In genomic region chr11:6812391-6813005, GRCh38 we compare ENCODE assay signal across 8 cellular contexts. TPM values are rescaled to one million over a fixed set of nuclear protein-coding genes. Genes with fewer than 3 reads are reported as not detected.
DNase-seq lines count a peak whose midpoint lies in the region; ATAC-seq, FAIRE-seq and TF ChIP-seq lines count a peak whose summit lies in the region.

No MANE protein-coding gene starts in this region.

- DNase-seq in AG09319 (ENCODE audit: extremely low read depth, low read depth): no peak
- peak; percentile 24 for DNase-seq in GM12892 (ENCODE audit: insufficient read length)
- DNase-seq in NCI-H2029 (lab: John Stamatoyannopoulos, UW): peak; percentile 4
- DNase-seq in esophagus muscularis mucosa (ENCODE audit: extremely low spot score): no peak

- peaks cover 0 to 26% (median 0%) of the 10 kb centered on the region in 4 donors for H3K27me3 ChIP-seq in esophagus muscularis mucosa
- H3K27me3 ChIP-seq in neutrophil: no peaks in the 10 kb centered on the region

- ATAC-seq in HG02884 (IDR thresholded peaks at IDR 0.05; ENCODE audit: unreplicated experiment) (peak; percentile 87), HG02840 (IDR thresholded peaks at IDR 0.05; ENCODE audit: low FRiP score, unreplicated experiment) (no peak)

- intact Hi-C loops in esophagus muscularis mucosa (cut with DNase I): no loop called here

- H3K9me3 ChIP-seq in esophagus muscularis mucosa (no peaks in the 10 kb centered on the region), neutrophil (no peaks in the 10 kb centered on the region)

- TF ChIP-seq CTCF in AG09319 (IDR thresholded peaks at IDR 0.05; ENCODE audit: low read depth, low read length): peak; percentile 94
- peak; percentile 85 for TF ChIP-seq CTCF in WI38 (IDR thresholded peaks at IDR 0.05; ENCODE audit: low read depth, low read length)
- peak; percentile 65 to 90 (median 74) for TF ChIP-seq CTCF in esophagus muscularis mucosa (IDR thresholded peaks at IDR 0.05)
- peak; percentile 79 for TF ChIP-seq CTCF in neutrophil (IDR thresholded peaks at IDR 0.05)

- peak; percentile 99 for FAIRE-seq in GM12892 (lab: Jason Lieb, UNC)

- no peaks in the 10 kb centered on the region for H3K4me1 ChIP-seq in esophagus muscularis mucosa
- no peaks in the 10 kb centered on the region for H3K4me1 ChIP-seq in neutrophil (ENCODE audit: control insufficient read depth in 1 of 2, insufficient read depth in 1 of 2, low read depth in 1 of 2, low read length in 1 of 2)

- no peak for TF ChIP-seq EP300 in esophagus muscularis mucosa (IDR thresholded peaks at IDR 0.05)

- WGBS in esophagus muscularis mucosa: 26% methylated on average over 6 of the region's 6 CpGs

- H3K36me3 ChIP-seq in esophagus muscularis mucosa (no peaks in the 10 kb centered on the region), neutrophil (no peaks in the 10 kb centered on the region)

- no peak overlapping the region for H3K27ac ChIP-seq in esophagus muscularis mucosa (replicated peaks in 1 of 4)
- no peak overlapping the region for H3K27ac ChIP-seq in neutrophil

- no peak overlapping the region for H3K4me3 ChIP-seq in WI38 (ENCODE audit: low read depth, low read length)
- H3K4me3 ChIP-seq in esophagus muscularis mucosa: no peak overlapping the region
- H3K4me3 ChIP-seq in neutrophil (ENCODE audit: low read depth in 1 of 2, low read length in 1 of 2): no peak overlapping the region

- TF ChIP-seq POLR2A in GM12892 (IDR thresholded peaks at IDR 0.05; ENCODE audit: low read depth, low read length) (no peak), esophagus muscularis mucosa (IDR thresholded peaks at IDR 0.05; ENCODE audit: low read depth) (no peak)

RNA-seq across cellular contexts. Expression of gene OR6A2, which starts 13.0 kb away (rescaled TPM):
- polyA plus RNA-seq in GM12892 (2012; ENCODE audit: missing spikeins): not detected
- total RNA-seq in esophagus muscularis mucosa: under 1 TPM in 1 of 4 donors, not detected in 3; 0.06 TPM

RNA-seq across cellular contexts. Expression of gene OR2AG1, which starts 29.7 kb away (rescaled TPM):
- not detected for polyA plus RNA-seq in GM12892 (2012; ENCODE audit: missing spikeins)
- not detected for total RNA-seq in esophagus muscularis mucosa

RNA-seq across cellular contexts. Expression of gene OR10A5, which starts 33.0 kb away (rescaled TPM):
- not detected for polyA plus RNA-seq in GM12892 (2012; ENCODE audit: missing spikeins)
- not detected for total RNA-seq in esophagus muscularis mucosa

RNA-seq across cellular contexts. Expression of gene OR2AG2, which starts 40.7 kb away (rescaled TPM):
- not detected for polyA plus RNA-seq in GM12892 (2012; ENCODE audit: missing spikeins)
- total RNA-seq in esophagus muscularis mucosa: not detected

RNA-seq across cellular contexts. Expression of gene OR10A2, which starts 50.4 kb away (rescaled TPM):
- 0.25 TPM for polyA plus RNA-seq in GM12892 (2012; ENCODE audit: missing spikeins)
- total RNA-seq in esophagus muscularis mucosa: not detected

Comparison
In these comparisons a context has a peak if more than half of its experiments do, and no peak if none do; other contexts are left out.
1. DNase-seq: peak in GM12892 (single experiment) and NCI-H2029 (single experiment); none in AG09319 (single experiment) and esophagus muscularis mucosa (single experiment).
2. Peak in every context shown above with its lines, with median percentiles within 50 percentile points of each other: CTCF ChIP-seq.